In genomic region chr7:135710417-135711138, GRCh38 we compare ENCODE assay signal across 9 cellular contexts.
DNase-seq lines count a peak whose midpoint lies in the region; ATAC-seq and TF ChIP-seq lines count a peak whose summit lies in the region.
"Had no signal": no experiment of that assay in that cellular context is flagged by ENCODE, and none has a peak within 500 bp of the region (broad histone marks: within the 10 kb centered on the region; RNA-seq: fewer than 3 reads in every experiment).

No MANE protein-coding gene starts in this region.

- H3K27me3 ChIP-seq in brain microvascular endothelial cell (replicated peaks) (no peaks in the 10 kb centered on the region), neutrophil (no peaks in the 10 kb centered on the region)
- H3K27me3 ChIP-seq: BLaER1 had no signal

- H3K4me1 ChIP-seq in neutrophil (ENCODE audit: control insufficient read depth in 1 of 2, insufficient read depth in 1 of 2, low read depth in 1 of 2, low read length in 1 of 2), result peaks cover 11 to 13% of the 10 kb centered on the region in 2 experiments
- H3K4me1 ChIP-seq: BLaER1 had no signal

- in situ Hi-C loops in brain microvascular endothelial cell (cut with HindIII; ENCODE audit: low pct_ligation_motif_present, low sequenced_read_pairs), result no loop called here

- DNase-seq in NCI-H146 (lab: John Stamatoyannopoulos, UW) (peak; percentile 18), NCI-H146 treated with DMSO at 0.1 percent for 48 hours (lab: John Stamatoyannopoulos, UW; ENCODE audit: unreplicated experiment) (no peak), brain microvascular endothelial cell (no peak), NOMO-1 treated with DMSO at 0.1 percent for 48 hours (lab: John Stamatoyannopoulos, UW; ENCODE audit: unreplicated experiment) (no peak)
- no peak for DNase-seq in activated CD8-positive, alpha-beta memory T cell treated with anti-CD3 and anti-CD28 coated beads, Interleukin-2, amount 50 U/mL, for 4 hours

- ATAC-seq in HG03354 (IDR thresholded peaks at IDR 0.05; ENCODE audit: poor library complexity, severe bottlenecking, unreplicated experiment) (peak; percentile 55), GM18511 (IDR thresholded peaks at IDR 0.05; ENCODE audit: unreplicated experiment) (no peak)

- TF ChIP-seq CTCF in brain microvascular endothelial cell (IDR thresholded peaks at IDR 0.05; ENCODE audit: low read depth, low read length, missing control alignments), result peak; percentile 69
- peak; percentile 62 for TF ChIP-seq CTCF in neutrophil (IDR thresholded peaks at IDR 0.05)

- no peaks in the 10 kb centered on the region for H3K9me3 ChIP-seq in neutrophil
- H3K9me3 ChIP-seq: BLaER1 had no signal

- H3K36me3 ChIP-seq in brain microvascular endothelial cell (replicated peaks) (no peaks in the 10 kb centered on the region), neutrophil (no peaks in the 10 kb centered on the region)
- H3K36me3 ChIP-seq: BLaER1 had no signal

- H3K4me3 ChIP-seq in brain microvascular endothelial cell (ENCODE audit: low read depth, low read length) (no peak overlapping the region), neutrophil (ENCODE audit: low read depth in 1 of 2, low read length in 1 of 2) (no peak overlapping the region)
- H3K4me3 ChIP-seq: BLaER1 had no signal

- H3K27ac ChIP-seq in brain microvascular endothelial cell, result no peak overlapping the region
- H3K27ac ChIP-seq in neutrophil, result no peak overlapping the region
- H3K27ac ChIP-seq: BLaER1 had no signal
